26 cellular contexts compared by ENCODE assay signal in the genomic region with DNA sequence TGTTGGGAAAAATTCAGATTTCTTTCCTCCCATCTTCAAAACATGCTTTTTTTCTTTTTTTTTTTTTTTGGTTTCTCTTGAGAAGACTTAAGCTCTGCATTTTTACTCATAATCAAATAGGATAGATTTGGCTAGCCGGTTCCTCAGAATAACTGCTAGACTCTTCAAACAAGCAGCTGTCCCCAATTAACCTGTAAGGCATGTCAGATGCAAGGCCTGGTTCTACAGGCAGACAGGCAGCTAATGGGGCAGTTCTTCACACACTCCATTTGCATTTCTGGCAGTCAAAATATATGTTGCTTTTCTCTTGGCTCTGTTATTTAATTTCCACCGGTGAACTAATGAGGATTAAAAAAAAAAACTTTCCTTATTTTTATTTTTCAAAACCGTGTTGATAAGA.
DNase-seq lines count a peak whose midpoint lies in the region; ATAC-seq and TF ChIP-seq lines count a peak whose summit lies in the region.
"Had no signal": no experiment of that assay in that cellular context is flagged by ENCODE, and none has a peak within 500 bp of the region (broad histone marks: within the 10 kb centered on the region; RNA-seq: fewer than 3 reads in every experiment).

No MANE protein-coding gene starts in this region.

- no peaks in the 10 kb centered on the region for H4K20me1 ChIP-seq in mammary epithelial cell (ENCODE audit: insufficient read depth, low read length)
- H4K20me1 ChIP-seq: BLaER1 had no signal

- WGBS in mammary epithelial cell (ENCODE audit: low coverage, missing lambda C conversion rate) = 19% methylated on average over 3 of the region's 3 CpGs
- WGBS in transverse colon (ENCODE audit: low coverage in 1 of 2), 2 donors = 64 to 68% methylated on average over 3 of the region's 3 CpGs

- H3K4me3 ChIP-seq in mammary epithelial cell (replicated peaks in 1 of 3; ENCODE audit: insufficient read depth in 1 of 3, low read depth in 2 of 3, low read length in 3 of 3) = no peak overlapping the region
- no peak overlapping the region for H3K4me3 ChIP-seq in transverse colon
- H3K4me3 ChIP-seq: A549, BLaER1, upper lobe of right lung had no signal

- H3K4me1 ChIP-seq in mammary epithelial cell (ENCODE audit: insufficient read depth, low read length) = no peaks in the 10 kb centered on the region
- H3K4me1 ChIP-seq in transverse colon = peaks cover 0 to 6% (median 0%) of the 10 kb centered on the region in 4 donors
- H3K4me1 ChIP-seq: A549, BLaER1, parathyroid adenoma, upper lobe of right lung had no signal

- no peak overlapping the region for H3K9ac ChIP-seq in mammary epithelial cell (ENCODE audit: insufficient read depth, low read length)
- H3K9ac ChIP-seq: BLaER1, KMS-11, parathyroid adenoma had no signal

- no peaks in the 10 kb centered on the region for H3K36me3 Mint-ChIP-seq in activated T-helper 17 cell treated with anti-CD3 and anti-CD28 coated beads, Interleukin-2, amount 50 U/mL, for 72 hours (ENCODE audit: low read depth)
- no peaks in the 10 kb centered on the region for H3K36me3 Mint-ChIP-seq in nephron (ENCODE audit: low read depth)
- H3K36me3 Mint-ChIP-seq: activated naive CD4-positive, alpha-beta T cell treated with anti-CD3 and anti-CD28 coated beads, Interleukin-2, amount 50 U/mL, for 24 hours had no signal

- H3K27ac Mint-ChIP-seq in activated T-helper 17 cell treated with anti-CD3 and anti-CD28 coated beads, Interleukin-2, amount 50 U/mL, for 72 hours = peak overlapping the region; percentile 79
- peak overlapping the region; percentile 82 to 95 (median 84) for H3K27ac Mint-ChIP-seq in nephron
- H3K27ac Mint-ChIP-seq: activated CD8-positive, alpha-beta memory T cell treated with anti-CD3 and anti-CD28 coated beads, Interleukin-2, amount 10 ng/mL, durations not matched to agents 7 days and 5 days; activated naive CD4-positive, alpha-beta T cell treated with anti-CD3 and anti-CD28 coated beads, Interleukin-2, amount 50 U/mL, for 24 hours had no signal

- no TSS peak for BruUV-seq in mammary epithelial cell (replicated peaks; lab: Mats Ljungman, UMichigan)

- CTCF ChIA-PET in mammary epithelial cell (lab: Charles Lee; ENCODE audit: low non-redundant PET) = no interaction called here

- no peaks in the 10 kb centered on the region for H3K27me3 Mint-ChIP-seq in activated T-helper 17 cell treated with anti-CD3 and anti-CD28 coated beads, Interleukin-2, amount 50 U/mL, for 72 hours
- no peaks in the 10 kb centered on the region for H3K27me3 Mint-ChIP-seq in nephron (ENCODE audit: low read depth)
- H3K27me3 Mint-ChIP-seq: activated CD8-positive, alpha-beta memory T cell treated with anti-CD3 and anti-CD28 coated beads, Interleukin-2, amount 10 ng/mL, durations not matched to agents 7 days and 5 days; activated naive CD4-positive, alpha-beta T cell treated with anti-CD3 and anti-CD28 coated beads, Interleukin-2, amount 50 U/mL, for 24 hours had no signal

- peaks cover 9% of the 10 kb centered on the region for H3K9me3 Mint-ChIP-seq in activated T-helper 17 cell treated with anti-CD3 and anti-CD28 coated beads, Interleukin-2, amount 50 U/mL, for 72 hours
- no peaks in the 10 kb centered on the region for H3K9me3 Mint-ChIP-seq in nephron
- H3K9me3 Mint-ChIP-seq: activated naive CD4-positive, alpha-beta T cell treated with anti-CD3 and anti-CD28 coated beads, Interleukin-2, amount 50 U/mL, for 24 hours had no signal

- no peak for TF ChIP-seq POLR2A in transverse colon (IDR thresholded peaks at IDR 0.05)

- peaks cover 28% of the 10 kb centered on the region for H3K4me1 Mint-ChIP-seq in activated T-helper 17 cell treated with anti-CD3 and anti-CD28 coated beads, Interleukin-2, amount 50 U/mL, for 72 hours
- H3K4me1 Mint-ChIP-seq in nephron = peaks cover 51% of the 10 kb centered on the region

- H3K9me3 ChIP-seq in mammary epithelial cell (replicated peaks; ENCODE audit: insufficient read depth, low read length) (no peaks in the 10 kb centered on the region), transverse colon (no peaks in the 10 kb centered on the region)
- H3K9me3 ChIP-seq: A549, BLaER1, upper lobe of right lung had no signal

- DNase-seq in NCI-H2171 treated with DMSO at 0.1 percent for 48 hours (lab: John Stamatoyannopoulos, UW) = peak; percentile 8
- DNase-seq in NCI-H2171 (lab: John Stamatoyannopoulos, UW) = no peak
- peak; percentile 69 to 83 for DNase-seq in NCI-H526 (lab: John Stamatoyannopoulos, UW)
- no peak for DNase-seq in mammary epithelial cell
- DNase-seq in middle frontal gyrus (ENCODE audit: extremely low spot score, low spot score) = no peak
- DNase-seq in transverse colon = no peak
- DNase-seq: activated CD4-positive, alpha-beta T cell treated with anti-CD3 and anti-CD28 coated beads for 1 hour; activated CD8-positive, alpha-beta memory T cell treated with anti-CD3 and anti-CD28 coated beads, Interleukin-2, amount 10 ng/mL, durations not matched to agents 7 days and 5 days; anterior cingulate cortex; Calu3; NCI-H2029; NCI-H510A treated with DMSO at 0.1 percent for 48 hours; OCI-M1; SW 1271; upper lobe of right lung had no signal

- H3K27me3 ChIP-seq in mammary epithelial cell (ENCODE audit: insufficient read depth, low read length) (no peaks in the 10 kb centered on the region), transverse colon (no peaks in the 10 kb centered on the region)
- H3K27me3 ChIP-seq: BLaER1, upper lobe of right lung had no signal

- intact Hi-C loops in mammary epithelial cell (cut with micrococcal nuclease) = no loop called here
- intact Hi-C loops in transverse colon (cut with DNase I; ENCODE audit: low total_unique reads) = no loop called here

- in situ Hi-C loops in mammary epithelial cell (cut with MboI; ENCODE audit: low sequenced_read_pairs in 2 of 2) (no loop called here), transverse colon (cut with MboI; ENCODE audit: low pct_ligation_motif_present in 1 of 4, low pct_unique_long_range_greater_than_20kb in 1 of 4, low sequenced_read_pairs in 3 of 4) (no loop called here)

- no peak overlapping the region for H3K4me2 ChIP-seq in mammary epithelial cell (ENCODE audit: insufficient read depth, low read depth, low read length)
- H3K4me2 ChIP-seq: A549, BLaER1, KMS-11 had no signal

- H3K4me3 Mint-ChIP-seq in activated T-helper 17 cell treated with anti-CD3 and anti-CD28 coated beads, Interleukin-2, amount 50 U/mL, for 72 hours = peak overlapping the region; percentile 48
- no peak overlapping the region for H3K4me3 Mint-ChIP-seq in nephron
- H3K4me3 Mint-ChIP-seq: activated CD8-positive, alpha-beta memory T cell treated with anti-CD3 and anti-CD28 coated beads, Interleukin-2, amount 10 ng/mL, durations not matched to agents 7 days and 5 days; activated naive CD4-positive, alpha-beta T cell treated with anti-CD3 and anti-CD28 coated beads, Interleukin-2, amount 50 U/mL, for 24 hours had no signal

- dilution Hi-C loops in mammary epithelial cell (cut with HindIII; ENCODE audit: low sequenced_read_pairs) = no loop called here

- H3K36me3 ChIP-seq in mammary epithelial cell (ENCODE audit: insufficient read depth, low read length) (no peaks in the 10 kb centered on the region), transverse colon (no peaks in the 10 kb centered on the region)
- H3K36me3 ChIP-seq: BLaER1, upper lobe of right lung had no signal

- no peaks in the 10 kb centered on the region for H3K79me2 ChIP-seq in mammary epithelial cell (ENCODE audit: insufficient read depth, low read length)
- H3K79me2 ChIP-seq: parathyroid adenoma had no signal

- H3K27ac ChIP-seq in mammary epithelial cell (ENCODE audit: insufficient read depth, low read depth, low read length) = no peak overlapping the region
- no peak overlapping the region for H3K27ac ChIP-seq in transverse colon
- H3K27ac ChIP-seq: BLaER1, epithelial cell of prostate, KMS-11, parathyroid adenoma, upper lobe of right lung had no signal

- no peak for TF ChIP-seq EP300 in transverse colon (IDR thresholded peaks at IDR 0.05; ENCODE audit: low read depth)

- ATAC-seq in activated T-helper 17 cell treated with anti-CD3 and anti-CD28 coated beads, Interleukin-2, amount 50 U/mL, for 72 hours (replicated peaks) = no peak
- ATAC-seq: A549, HCT116, left lobe of liver, sciatic nerve, upper lobe of right lung had no signal

- no peak overlapping the region for H2AFZ ChIP-seq in mammary epithelial cell (ENCODE audit: low read depth, low read length)

- TF ChIP-seq CTCF in nephron (IDR thresholded peaks at IDR 0.05; ENCODE audit: unreplicated experiment in 3 of 3) (no peak), mammary epithelial cell (conservative IDR thresholded peaks at IDR 0.05 in 1 of 2, IDR thresholded peaks at IDR 0.05 in 1 of 2; ENCODE audit: extremely low read depth in 1 of 2, insufficient read depth in 1 of 2, low read depth in 1 of 2, low read length in 2 of 2) (no peak), transverse colon (IDR thresholded peaks at IDR 0.05) (no peak)

Comparison
In these comparisons a context has a peak if more than half of its experiments do, and no peak if none do; other contexts are left out.
1. DNase-seq: peak in NCI-H2171 treated with DMSO at 0.1 percent for 48 hours (single experiment) and NCI-H526 (2 of 2); none in NCI-H2171 (single experiment), mammary epithelial cell (single experiment), middle frontal gyrus (single experiment) and transverse colon (single experiment).